20 cellular contexts compared by ENCODE assay signal in genomic region chr22:36930041-36930935, GRCh38. TPM values are rescaled to one million over a fixed set of nuclear protein-coding genes. Genes with fewer than 3 reads are reported as not detected.
DNase-seq lines count a peak whose midpoint lies in the region; ATAC-seq, FAIRE-seq and TF ChIP-seq lines count a peak whose summit lies in the region.
"Had no signal": no experiment of that assay in that cellular context is flagged by ENCODE, and none has a peak within 500 bp of the region (broad histone marks: within the 10 kb centered on the region; RNA-seq: fewer than 3 reads in every experiment).

No MANE protein-coding gene starts in this region.

- no peak for TF ChIP-seq POLR2A in thyroid gland (IDR thresholded peaks at IDR 0.05)
- TF ChIP-seq POLR2A in Peyer's patch (IDR thresholded peaks at IDR 0.05): no peak

- H3K9ac ChIP-seq in kidney (ENCODE audit: low read length in 2 of 2): no peak overlapping the region

- H3K4me3 ChIP-seq in kidney (ENCODE audit: low read length in 2 of 2): no peak overlapping the region
- H3K4me3 ChIP-seq in osteoblast (ENCODE audit: insufficient read depth, low read length): no peak overlapping the region
- H3K4me3 ChIP-seq in thyroid gland (replicated peaks in 1 of 3): no peak overlapping the region
- no peak overlapping the region for H3K4me3 ChIP-seq in Peyer's patch
- H3K4me3 ChIP-seq: SK-N-MC had no signal

- FAIRE-seq in kidney (lab: Jason Lieb, UNC): no peak
- FAIRE-seq: G401.6 had no signal

- H3K4me1 ChIP-seq in kidney (ENCODE audit: control insufficient read depth in 1 of 2, insufficient read depth in 1 of 2, low read depth in 1 of 2, low read length in 2 of 2): no peaks in the 10 kb centered on the region
- H3K4me1 ChIP-seq in osteoblast (ENCODE audit: insufficient read depth, low read length): peaks cover 3% of the 10 kb centered on the region
- H3K4me1 ChIP-seq in thyroid gland: no peaks in the 10 kb centered on the region
- H3K4me1 ChIP-seq in Peyer's patch: no peaks in the 10 kb centered on the region

- intact Hi-C loops in kidney (cut with DNase I): no loop called here
- intact Hi-C loops in thyroid gland (cut with DNase I): no loop called here

- no peak for ATAC-seq in HG02642 (IDR thresholded peaks at IDR 0.05; ENCODE audit: poor library complexity, unreplicated experiment)
- no peak for ATAC-seq in GM19351 (IDR thresholded peaks at IDR 0.05; ENCODE audit: unreplicated experiment)
- ATAC-seq: Right ventricle myocardium inferior had no signal

- no peak overlapping the region for H3K4me2 ChIP-seq in osteoblast (ENCODE audit: insufficient read depth, low read length)

- DNase-seq in GM10248 (ENCODE audit: extremely low spot score) (peak; percentile 14), NAMALWA (ENCODE audit: low spot score) (peak; percentile 14), kidney (peak; percentile 74), osteoblast (ENCODE audit: insufficient read length, low spot score, missing footprints) (peak; percentile 65), thyroid gland (no peak), Peyer's patch (no peak)
- DNase-seq: AML-193; Calu3; CD4-positive, alpha-beta T cell; DMS79 treated with DMSO at 0.1 percent for 48 hours; HCEC 1CT; IMR-90; MV-4-11; NCI-H1436 treated with DMSO at 0.1 percent for 48 hours; NCI-H226 had no signal

- POLR2A ChIA-PET in GM10248 (lab: Yijun Ruan, JAX): no interaction called here

- WGBS in thyroid gland, 2 donors: 61 to 63% methylated on average over 12 to 20 of the region's 20 CpGs

- no peaks in the 10 kb centered on the region for H3K36me3 ChIP-seq in kidney (ENCODE audit: control insufficient read depth in 1 of 2, insufficient read depth in 2 of 2, low read length in 2 of 2)
- H3K36me3 ChIP-seq in osteoblast (ENCODE audit: insufficient read depth, low read length): no peaks in the 10 kb centered on the region
- no peaks in the 10 kb centered on the region for H3K36me3 ChIP-seq in thyroid gland
- no peaks in the 10 kb centered on the region for H3K36me3 ChIP-seq in Peyer's patch

- H2AFZ ChIP-seq in osteoblast (ENCODE audit: low read length): no peak overlapping the region

- H3K9me3 ChIP-seq in kidney (ENCODE audit: control insufficient read depth in 1 of 2, low read length in 2 of 2) (no peaks in the 10 kb centered on the region), osteoblast (ENCODE audit: low read depth, low read length) (no peaks in the 10 kb centered on the region), thyroid gland (no peaks in the 10 kb centered on the region), Peyer's patch (no peaks in the 10 kb centered on the region)

- H3K27me3 ChIP-seq in osteoblast (ENCODE audit: insufficient read depth, low read length) (peaks cover 23% of the 10 kb centered on the region), thyroid gland (no peaks in the 10 kb centered on the region), Peyer's patch (no peaks in the 10 kb centered on the region)

- no peak for TF ChIP-seq CTCF in GM10248 (IDR thresholded peaks at IDR 0.05; ENCODE audit: control extremely low read depth, extremely low read depth, low read depth, missing control alignments)
- no peak for TF ChIP-seq CTCF in kidney (IDR thresholded peaks at IDR 0.05; ENCODE audit: borderline replicate concordance, extremely low read depth, insufficient read depth)
- TF ChIP-seq CTCF in osteoblast (IDR thresholded peaks at IDR 0.05; ENCODE audit: extremely low read depth, low read depth, low read length): no peak
- TF ChIP-seq CTCF in thyroid gland (IDR thresholded peaks at IDR 0.05): no peak
- no peak for TF ChIP-seq CTCF in Peyer's patch (IDR thresholded peaks at IDR 0.05)

- CTCF ChIA-PET in GM10248 (lab: Yijun Ruan, JAX): interaction anchor here (0.9 to 2.2 kb wide), 8 partner anchors 11 to 77 kb away, joined by 3 to 6 read pairs (median 4); no protein-coding TSS in a partner anchor

- no peaks in the 10 kb centered on the region for H3K79me2 ChIP-seq in osteoblast (ENCODE audit: insufficient read depth, low read length)

- H4K20me1 ChIP-seq in osteoblast (ENCODE audit: insufficient read depth, low read length): no peaks in the 10 kb centered on the region

- H3K27ac ChIP-seq in kidney (ENCODE audit: low read depth in 2 of 2, low read length in 2 of 2) (no peak overlapping the region), osteoblast (ENCODE audit: low read depth, low read length) (no peak overlapping the region), thyroid gland (no peak overlapping the region), Peyer's patch (no peak overlapping the region)
- H3K27ac ChIP-seq: SK-N-MC had no signal

RNA-seq across cellular contexts. Expression of gene CSF2RB, which starts 16.9 kb away (rescaled TPM):
- total RNA-seq in kidney: 11.4 TPM
- polyA plus RNA-seq in kidney (ENCODE audit: insufficient read depth, low read depth, low replicate concordance): 1.0 TPM
- total RNA-seq in osteoblast: 1.1 and 1.2 TPM in 2 replicates
- total RNA-seq in thyroid gland: 1 to 10 TPM; 1.9 to 7.1 (median 3.0) TPM
- 10 to 100 TPM in 1 of 4 donors, 1 to 10 TPM in 2, under 1 TPM in 1; 0.88 to 24.8 (median 4.3) TPM for total RNA-seq in Peyer's patch
- total RNA-seq: Calu3, IMR-90 had no signal
- polyA plus RNA-seq: IMR-90 had no signal

Comparison
In these comparisons a context has a peak if more than half of its experiments do, and no peak if none do; other contexts are left out.
1. DNase-seq: peak in GM10248 (single experiment), NAMALWA (single experiment), kidney (single experiment) and osteoblast (single experiment); none in thyroid gland (0 of 2) and Peyer's patch (0 of 3).